Comparison of ENCODE assay signal across 18 cellular contexts in genomic region chr5:178353461-178353860, GRCh38.
A peak's percentile ranks its signal among the peaks of the same experiment; 100 is the strongest.
DNase-seq lines count a peak whose midpoint lies in the region; ATAC-seq, FAIRE-seq and TF ChIP-seq lines count a peak whose summit lies in the region.
"Had no signal": no experiment of that assay in that cellular context is flagged by ENCODE, and none has a peak within 500 bp of the region (broad histone marks: within the 10 kb centered on the region; RNA-seq: fewer than 3 reads in every experiment).

No MANE protein-coding gene starts in this region.

- no peaks in the 10 kb centered on the region for H3K9me3 ChIP-seq in kidney (ENCODE audit: control insufficient read depth in 1 of 2, low read length in 2 of 2)
- H3K9me3 ChIP-seq in spleen: no peaks in the 10 kb centered on the region
- H3K9me3 ChIP-seq: BE2C, Caco-2 had no signal

- TF ChIP-seq CTCF in kidney (IDR thresholded peaks at IDR 0.05; ENCODE audit: borderline replicate concordance, extremely low read depth, insufficient read depth) (no peak), spleen (IDR thresholded peaks at IDR 0.05 in 8 of 11, conservative IDR thresholded peaks at IDR 0.05 in 3 of 11) (no peak)

- intact Hi-C loops in kidney (cut with DNase I): no loop called here
- intact Hi-C loops in spleen (cut with DNase I; ENCODE audit: low total_unique reads): no loop called here

- no peak for FAIRE-seq in kidney (lab: Jason Lieb, UNC)
- FAIRE-seq: D721Med, GM12892, GM18507 had no signal

- no peak overlapping the region for H3K9ac ChIP-seq in kidney (ENCODE audit: low read length in 2 of 2)

- H3K36me3 ChIP-seq in kidney (ENCODE audit: control insufficient read depth in 1 of 2, insufficient read depth in 2 of 2, low read length in 2 of 2) (no peaks in the 10 kb centered on the region), spleen (no peaks in the 10 kb centered on the region)
- H3K36me3 ChIP-seq: BE2C had no signal

- ATAC-seq in HG02759 (IDR thresholded peaks at IDR 0.05; ENCODE audit: unreplicated experiment) (no peak), GM21423 (IDR thresholded peaks at IDR 0.05; ENCODE audit: unreplicated experiment) (no peak)
- ATAC-seq: GM23338 had no signal

- H3K27me3 ChIP-seq in spleen (replicated peaks in 1 of 7): peaks cover 0 to 20% (median 0%) of the 10 kb centered on the region in 7 donors
- H3K27me3 ChIP-seq: BE2C had no signal

- H3K4me1 ChIP-seq in kidney (ENCODE audit: control insufficient read depth in 1 of 2, insufficient read depth in 1 of 2, low read depth in 1 of 2, low read length in 2 of 2): peaks cover 0 to 4% of the 10 kb centered on the region in 2 donors
- peaks cover 15 to 38% (median 25%) of the 10 kb centered on the region in 6 donors for H3K4me1 ChIP-seq in spleen
- H3K4me1 ChIP-seq: BE2C, Caco-2 had no signal

- no peak overlapping the region for H3K4me3 ChIP-seq in kidney (ENCODE audit: low read length in 2 of 2)
- no peak overlapping the region for H3K4me3 ChIP-seq in spleen
- H3K4me3 ChIP-seq: GM23338 had no signal

- 87 to 91% (median 91%) methylated on average over 9 of the region's 9 CpGs for WGBS in spleen, 5 donors

- TF ChIP-seq POLR2A in spleen (IDR thresholded peaks at IDR 0.05): no peak

- peak; percentile 53 for DNase-seq in Daoy (ENCODE audit: low read depth)
- DNase-seq in RKO (ENCODE audit: low spot score): peak; percentile 30
- DNase-seq in kidney: peak; percentile 5
- DNase-seq in spleen: peak; percentile 9
- no peak for DNase-seq in glomerular visceral epithelial cell (ENCODE audit: extremely low spot score)
- DNase-seq: BE2C; C1 segment of cervical spinal cord; Caco-2; CD4-positive, CD25-positive, alpha-beta regulatory T cell; CD8-positive, alpha-beta memory T cell; GDM1; H7 had no signal

- H3K27ac ChIP-seq in kidney (ENCODE audit: low read depth in 2 of 2, low read length in 2 of 2) (no peak overlapping the region), spleen (no peak overlapping the region)
